ENCODE assay signal across 23 cellular contexts in the genomic region with DNA sequence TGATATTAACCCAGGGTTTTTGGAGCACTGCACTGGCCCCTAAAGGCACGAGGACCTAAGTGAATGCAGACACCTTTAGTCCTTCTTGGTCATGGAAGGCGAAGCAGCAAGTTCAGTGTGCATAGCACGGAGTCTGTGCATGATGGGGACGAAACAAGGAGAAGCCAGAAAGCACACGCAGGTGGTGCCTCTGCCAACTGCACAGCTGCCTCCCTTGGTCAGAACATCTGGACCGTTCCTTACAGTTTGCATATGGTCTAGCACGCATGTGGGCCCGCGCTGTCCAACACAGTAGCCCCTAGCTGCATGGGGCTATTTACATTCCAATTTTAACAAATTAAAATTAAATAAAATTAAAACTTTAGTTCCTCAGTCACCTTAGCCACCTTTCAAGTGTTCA.
DNase-seq lines count a peak whose midpoint lies in the region; ATAC-seq and TF ChIP-seq lines count a peak whose summit lies in the region.
"Had no signal": no experiment of that assay in that cellular context is flagged by ENCODE, and none has a peak within 500 bp of the region (broad histone marks: within the 10 kb centered on the region; RNA-seq: fewer than 3 reads in every experiment).

No MANE protein-coding gene starts in this region.

- DNase-seq in memory B cell (ENCODE audit: low spot score in 2 of 2) (no peak), middle frontal gyrus (ENCODE audit: extremely low spot score, low spot score) (no peak), NCI-H1436 treated with DMSO at 0.1 percent for 48 hours (lab: John Stamatoyannopoulos, UW) (no peak), foreskin fibroblast (no peak), OCI-M1 (lab: John Stamatoyannopoulos, UW) (no peak)
- DNase-seq: Calu3, DMS79 treated with DMSO at 0.1 percent for 48 hours, GF-D8, GM23248, HFFc6, Kasumi-1, MG63, NCI-H1105 treated with DMSO at 0.1 percent for 48 hours, NCI-H2029, NCI-H446, NCI-H524 treated with DMSO at 0.1 percent for 48 hours, NCI-H774, SHP77 had no signal

- H3K9ac ChIP-seq in Loucy (ENCODE audit: low read depth, low read length, poor library complexity, severe bottlenecking) = no peak overlapping the region
- H3K9ac ChIP-seq: GM23248 had no signal

- no peaks in the 10 kb centered on the region for H3K36me3 Mint-ChIP-seq in memory B cell

- H3K27me3 ChIP-seq in Loucy (ENCODE audit: insufficient read depth, low read length, poor library complexity, severe bottlenecking) = no peaks in the 10 kb centered on the region

- H3K4me3 ChIP-seq in Loucy (ENCODE audit: low read length, poor library complexity, severe bottlenecking) (no peak overlapping the region), foreskin fibroblast (ENCODE audit: low read depth in 1 of 2, low read length in 2 of 2) (no peak overlapping the region)
- H3K4me3 ChIP-seq: GM23248, HAP-1, K562, MG63 had no signal

- H3K9me2 ChIP-seq in Loucy (replicated peaks; ENCODE audit: low read depth, low read length) = no peaks in the 10 kb centered on the region

- H3K36me3 ChIP-seq in Loucy (ENCODE audit: insufficient read depth, low read length) = no peaks in the 10 kb centered on the region
- H3K36me3 ChIP-seq: HAP-1, MG63 had no signal

- no peaks in the 10 kb centered on the region for H3K79me2 ChIP-seq in Loucy (ENCODE audit: insufficient read depth, low read length)

- H4K20me1 ChIP-seq in Loucy (ENCODE audit: insufficient read depth, low read length, poor library complexity, severe bottlenecking) = no peaks in the 10 kb centered on the region

- H3K4me2 ChIP-seq in Loucy (ENCODE audit: low read depth, low read length, poor library complexity, severe bottlenecking) = no peak overlapping the region

- ATAC-seq in GM18873 (IDR thresholded peaks at IDR 0.05; ENCODE audit: low FRiP score, unreplicated experiment) (peak; percentile 37), memory B cell (ENCODE audit: low read depth) (peak; percentile 8)
- ATAC-seq: K562, Panc1 had no signal

- H3F3A ChIP-seq in Loucy (ENCODE audit: low read depth) = no peaks in the 10 kb centered on the region

- peaks cover 11% of the 10 kb centered on the region for H3K4me1 ChIP-seq in Loucy (ENCODE audit: insufficient read depth, low read length, poor library complexity, severe bottlenecking)
- H3K4me1 ChIP-seq: HAP-1 had no signal

- H3K27me3 Mint-ChIP-seq in memory B cell = no peaks in the 10 kb centered on the region

- peak overlapping the region; percentile 32 for H3K27ac Mint-ChIP-seq in memory B cell
- H3K27ac Mint-ChIP-seq: HFFc6 had no signal

- H2AFZ ChIP-seq in Loucy (ENCODE audit: low read length) = 0 out of 2 replicates have a peak overlapping the region, but pooled peaks have one; percentile 57
- H2AFZ ChIP-seq: GM23248 had no signal

- no peaks in the 10 kb centered on the region for H3K9me3 Mint-ChIP-seq in memory B cell
- H3K9me3 Mint-ChIP-seq: HFFc6 had no signal

- no peaks in the 10 kb centered on the region for H3K9me3 ChIP-seq in Loucy (ENCODE audit: insufficient read depth, low read depth, low read length)
- H3K9me3 ChIP-seq: HAP-1, MG63 had no signal

- TF ChIP-seq CTCF in Loucy (conservative IDR thresholded peaks at IDR 0.05; ENCODE audit: low read length) (no peak), foreskin fibroblast (IDR thresholded peaks at IDR 0.05; ENCODE audit: low read depth, low read length) (no peak)

- peaks cover 30% of the 10 kb centered on the region for H3K4me1 Mint-ChIP-seq in memory B cell

- peak overlapping the region; percentile 34 for H3K4me3 Mint-ChIP-seq in memory B cell
- H3K4me3 Mint-ChIP-seq: HFFc6 had no signal
